1 cellular context compared by ENCODE assay signal in the genomic region with DNA sequence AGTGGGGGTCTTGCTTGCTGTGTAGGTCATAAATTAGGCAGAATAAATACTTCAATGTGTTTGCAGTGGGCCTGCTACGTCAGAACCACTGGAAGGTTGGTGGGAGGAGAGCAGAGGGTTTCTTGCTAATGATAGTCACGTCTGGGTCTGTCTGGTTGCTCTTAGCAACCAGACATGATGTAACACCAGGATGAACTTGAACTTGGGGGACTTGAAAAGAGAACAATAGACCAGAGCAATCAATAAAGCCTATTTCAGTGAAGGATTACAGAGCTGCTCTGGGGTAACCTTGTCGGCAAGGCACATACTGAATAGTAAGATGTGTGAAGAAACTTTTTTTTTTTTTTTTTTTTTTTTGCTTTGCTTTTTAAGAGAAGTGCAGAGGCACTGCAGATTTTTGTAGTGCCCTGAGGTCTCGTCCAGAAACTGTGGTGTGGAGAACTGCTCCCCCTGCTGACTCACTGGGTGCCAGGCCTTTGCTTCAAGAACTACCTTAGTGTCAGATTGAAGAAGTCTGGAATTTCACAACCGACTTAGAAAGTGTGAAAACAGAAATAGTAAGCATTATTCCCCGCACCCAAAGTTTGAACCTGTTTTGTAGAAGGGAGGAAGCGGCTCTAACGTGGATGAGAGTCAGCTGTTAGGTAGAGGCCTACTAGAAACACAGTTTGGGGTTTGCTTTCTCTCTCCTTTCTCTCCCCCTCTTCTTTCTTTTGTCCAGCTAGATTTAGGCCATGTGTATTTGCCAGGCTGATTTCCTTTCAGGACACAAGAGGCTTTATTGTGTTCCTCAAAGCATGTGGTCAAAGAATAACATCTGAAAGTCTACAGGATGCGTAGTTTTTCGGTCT.
TF ChIP-seq lines count a peak whose summit lies in the region.

No MANE protein-coding gene starts in this region.

TF ChIP-seq in HepG2, 621 proteins besides CTCF, POLR2A, EP300 and RAD21 (continued from another document and continues in another):
- TF ChIP-seq, protein P1, sequence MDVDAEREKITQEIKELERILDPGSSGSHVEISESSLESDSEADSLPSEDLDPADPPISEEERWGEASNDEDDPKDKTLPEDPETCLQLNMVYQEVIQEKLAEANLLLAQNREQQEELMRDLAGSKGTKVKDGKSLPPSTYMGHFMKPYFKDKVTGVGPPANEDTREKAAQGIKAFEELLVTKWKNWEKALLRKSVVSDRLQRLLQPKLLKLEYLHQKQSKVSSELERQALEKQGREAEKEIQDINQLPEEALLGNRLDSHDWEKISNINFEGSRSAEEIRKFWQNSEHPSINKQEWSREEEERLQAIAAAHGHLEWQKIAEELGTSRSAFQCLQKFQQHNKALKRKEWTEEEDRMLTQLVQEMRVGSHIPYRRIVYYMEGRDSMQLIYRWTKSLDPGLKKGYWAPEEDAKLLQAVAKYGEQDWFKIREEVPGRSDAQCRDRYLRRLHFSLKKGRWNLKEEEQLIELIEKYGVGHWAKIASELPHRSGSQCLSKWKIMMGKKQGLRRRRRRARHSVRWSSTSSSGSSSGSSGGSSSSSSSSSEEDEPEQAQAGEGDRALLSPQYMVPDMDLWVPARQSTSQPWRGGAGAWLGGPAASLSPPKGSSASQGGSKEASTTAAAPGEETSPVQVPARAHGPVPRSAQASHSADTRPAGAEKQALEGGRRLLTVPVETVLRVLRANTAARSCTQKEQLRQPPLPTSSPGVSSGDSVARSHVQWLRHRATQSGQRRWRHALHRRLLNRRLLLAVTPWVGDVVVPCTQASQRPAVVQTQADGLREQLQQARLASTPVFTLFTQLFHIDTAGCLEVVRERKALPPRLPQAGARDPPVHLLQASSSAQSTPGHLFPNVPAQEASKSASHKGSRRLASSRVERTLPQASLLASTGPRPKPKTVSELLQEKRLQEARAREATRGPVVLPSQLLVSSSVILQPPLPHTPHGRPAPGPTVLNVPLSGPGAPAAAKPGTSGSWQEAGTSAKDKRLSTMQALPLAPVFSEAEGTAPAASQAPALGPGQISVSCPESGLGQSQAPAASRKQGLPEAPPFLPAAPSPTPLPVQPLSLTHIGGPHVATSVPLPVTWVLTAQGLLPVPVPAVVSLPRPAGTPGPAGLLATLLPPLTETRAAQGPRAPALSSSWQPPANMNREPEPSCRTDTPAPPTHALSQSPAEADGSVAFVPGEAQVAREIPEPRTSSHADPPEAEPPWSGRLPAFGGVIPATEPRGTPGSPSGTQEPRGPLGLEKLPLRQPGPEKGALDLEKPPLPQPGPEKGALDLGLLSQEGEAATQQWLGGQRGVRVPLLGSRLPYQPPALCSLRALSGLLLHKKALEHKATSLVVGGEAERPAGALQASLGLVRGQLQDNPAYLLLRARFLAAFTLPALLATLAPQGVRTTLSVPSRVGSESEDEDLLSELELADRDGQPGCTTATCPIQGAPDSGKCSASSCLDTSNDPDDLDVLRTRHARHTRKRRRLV (CRISPR knock-in tag; IDR thresholded peaks at IDR 0.05) = 0 out of 2 replicates have a peak, but pooled peaks have one; percentile 27
- TF ChIP-seq RNF2 (conservative IDR thresholded peaks at IDR 0.05; ENCODE audit: low read depth) = no peak
- TF ChIP-seq CEBPG (CRISPR knock-in tag; IDR thresholded peaks at IDR 0.05) = peak; percentile 78
- peak; percentile 91 for TF ChIP-seq RFX3 (CRISPR knock-in tag; IDR thresholded peaks at IDR 0.05)
- no peak for TF ChIP-seq ZNF572 (CRISPR knock-in tag; IDR thresholded peaks at IDR 0.05)
- TF ChIP-seq SSRP1 (CRISPR knock-in tag; IDR thresholded peaks at IDR 0.05) = no peak
- TF ChIP-seq ZNF709 (CRISPR knock-in tag; IDR thresholded peaks at IDR 0.05) = no peak
- peak; percentile 42 for TF ChIP-seq FOSL2 (CRISPR knock-in tag; IDR thresholded peaks at IDR 0.05)
- TF ChIP-seq POGZ (CRISPR knock-in tag; IDR thresholded peaks at IDR 0.05) = peak; percentile 41; the same call in 1 of the 2 replicates
- no peak for TF ChIP-seq FOXP1 (IDR thresholded peaks at IDR 0.05)
- TF ChIP-seq FOXP1 (CRISPR knock-in tag; IDR thresholded peaks at IDR 0.05) = peak; percentile 12; the same call in 1 of the 2 replicates
- TF ChIP-seq KLF13 (CRISPR knock-in tag; IDR thresholded peaks at IDR 0.05) = no peak
- no peak for TF ChIP-seq RFXANK (CRISPR knock-in tag; IDR thresholded peaks at IDR 0.05)
- TF ChIP-seq KAT2B (IDR thresholded peaks at IDR 0.05; ENCODE audit: borderline replicate concordance, low read depth, low read length) = 0 out of 2 replicates have a peak, but pooled peaks have one; percentile 21
- TF ChIP-seq ERF (CRISPR knock-in tag; IDR thresholded peaks at IDR 0.05) = peak; percentile 64
- TF ChIP-seq SRF (IDR thresholded peaks at IDR 0.05; ENCODE audit: low read depth, low read length) = 0 out of 2 replicates have a peak, but pooled peaks have one; percentile 37
- peak; percentile 44; the same call in 1 of the 2 replicates for TF ChIP-seq TBX2 (CRISPR knock-in tag; IDR thresholded peaks at IDR 0.05; ENCODE audit: borderline replicate concordance)
- TF ChIP-seq, protein P2, sequence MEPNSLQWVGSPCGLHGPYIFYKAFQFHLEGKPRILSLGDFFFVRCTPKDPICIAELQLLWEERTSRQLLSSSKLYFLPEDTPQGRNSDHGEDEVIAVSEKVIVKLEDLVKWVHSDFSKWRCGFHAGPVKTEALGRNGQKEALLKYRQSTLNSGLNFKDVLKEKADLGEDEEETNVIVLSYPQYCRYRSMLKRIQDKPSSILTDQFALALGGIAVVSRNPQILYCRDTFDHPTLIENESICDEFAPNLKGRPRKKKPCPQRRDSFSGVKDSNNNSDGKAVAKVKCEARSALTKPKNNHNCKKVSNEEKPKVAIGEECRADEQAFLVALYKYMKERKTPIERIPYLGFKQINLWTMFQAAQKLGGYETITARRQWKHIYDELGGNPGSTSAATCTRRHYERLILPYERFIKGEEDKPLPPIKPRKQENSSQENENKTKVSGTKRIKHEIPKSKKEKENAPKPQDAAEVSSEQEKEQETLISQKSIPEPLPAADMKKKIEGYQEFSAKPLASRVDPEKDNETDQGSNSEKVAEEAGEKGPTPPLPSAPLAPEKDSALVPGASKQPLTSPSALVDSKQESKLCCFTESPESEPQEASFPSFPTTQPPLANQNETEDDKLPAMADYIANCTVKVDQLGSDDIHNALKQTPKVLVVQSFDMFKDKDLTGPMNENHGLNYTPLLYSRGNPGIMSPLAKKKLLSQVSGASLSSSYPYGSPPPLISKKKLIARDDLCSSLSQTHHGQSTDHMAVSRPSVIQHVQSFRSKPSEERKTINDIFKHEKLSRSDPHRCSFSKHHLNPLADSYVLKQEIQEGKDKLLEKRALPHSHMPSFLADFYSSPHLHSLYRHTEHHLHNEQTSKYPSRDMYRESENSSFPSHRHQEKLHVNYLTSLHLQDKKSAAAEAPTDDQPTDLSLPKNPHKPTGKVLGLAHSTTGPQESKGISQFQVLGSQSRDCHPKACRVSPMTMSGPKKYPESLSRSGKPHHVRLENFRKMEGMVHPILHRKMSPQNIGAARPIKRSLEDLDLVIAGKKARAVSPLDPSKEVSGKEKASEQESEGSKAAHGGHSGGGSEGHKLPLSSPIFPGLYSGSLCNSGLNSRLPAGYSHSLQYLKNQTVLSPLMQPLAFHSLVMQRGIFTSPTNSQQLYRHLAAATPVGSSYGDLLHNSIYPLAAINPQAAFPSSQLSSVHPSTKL (CRISPR knock-in tag; IDR thresholded peaks at IDR 0.05) = peak; percentile 93
- no peak for TF ChIP-seq RELA (CRISPR knock-in tag; IDR thresholded peaks at IDR 0.05)
- 0 out of 2 replicates have a peak, but pooled peaks have one; percentile 28 for TF ChIP-seq ZNF841 (CRISPR knock-in tag; IDR thresholded peaks at IDR 0.05; ENCODE audit: borderline replicate concordance)
- peak; percentile 29 for TF ChIP-seq ZEB1 (IDR thresholded peaks at IDR 0.05; ENCODE audit: insufficient replicate concordance, low read depth)
- TF ChIP-seq ZNF556 (CRISPR knock-in tag; IDR thresholded peaks at IDR 0.05; ENCODE audit: borderline replicate concordance) = 0 out of 2 replicates have a peak, but pooled peaks have one; percentile 27
- TF ChIP-seq ZNF383 (CRISPR knock-in tag; IDR thresholded peaks at IDR 0.05; ENCODE audit: borderline replicate concordance) = no peak
- TF ChIP-seq, protein P3, sequence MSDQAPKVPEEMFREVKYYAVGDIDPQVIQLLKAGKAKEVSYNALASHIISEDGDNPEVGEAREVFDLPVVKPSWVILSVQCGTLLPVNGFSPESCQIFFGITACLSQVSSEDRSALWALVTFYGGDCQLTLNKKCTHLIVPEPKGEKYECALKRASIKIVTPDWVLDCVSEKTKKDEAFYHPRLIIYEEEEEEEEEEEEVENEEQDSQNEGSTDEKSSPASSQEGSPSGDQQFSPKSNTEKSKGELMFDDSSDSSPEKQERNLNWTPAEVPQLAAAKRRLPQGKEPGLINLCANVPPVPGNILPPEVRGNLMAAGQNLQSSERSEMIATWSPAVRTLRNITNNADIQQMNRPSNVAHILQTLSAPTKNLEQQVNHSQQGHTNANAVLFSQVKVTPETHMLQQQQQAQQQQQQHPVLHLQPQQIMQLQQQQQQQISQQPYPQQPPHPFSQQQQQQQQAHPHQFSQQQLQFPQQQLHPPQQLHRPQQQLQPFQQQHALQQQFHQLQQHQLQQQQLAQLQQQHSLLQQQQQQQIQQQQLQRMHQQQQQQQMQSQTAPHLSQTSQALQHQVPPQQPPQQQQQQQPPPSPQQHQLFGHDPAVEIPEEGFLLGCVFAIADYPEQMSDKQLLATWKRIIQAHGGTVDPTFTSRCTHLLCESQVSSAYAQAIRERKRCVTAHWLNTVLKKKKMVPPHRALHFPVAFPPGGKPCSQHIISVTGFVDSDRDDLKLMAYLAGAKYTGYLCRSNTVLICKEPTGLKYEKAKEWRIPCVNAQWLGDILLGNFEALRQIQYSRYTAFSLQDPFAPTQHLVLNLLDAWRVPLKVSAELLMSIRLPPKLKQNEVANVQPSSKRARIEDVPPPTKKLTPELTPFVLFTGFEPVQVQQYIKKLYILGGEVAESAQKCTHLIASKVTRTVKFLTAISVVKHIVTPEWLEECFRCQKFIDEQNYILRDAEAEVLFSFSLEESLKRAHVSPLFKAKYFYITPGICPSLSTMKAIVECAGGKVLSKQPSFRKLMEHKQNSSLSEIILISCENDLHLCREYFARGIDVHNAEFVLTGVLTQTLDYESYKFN (CRISPR knock-in tag; conservative IDR thresholded peaks at IDR 0.05) = peak; percentile 34; the same call in 1 of the 2 replicates
- TF ChIP-seq GPBP1L1 (CRISPR knock-in tag; IDR thresholded peaks at IDR 0.05) = no peak
- no peak for TF ChIP-seq ZNF616 (CRISPR knock-in tag; IDR thresholded peaks at IDR 0.05; ENCODE audit: low read depth)
- TF ChIP-seq XRCC5 (optimal IDR thresholded peaks at IDR 0.05; ENCODE audit: low read length) = peak; percentile 47
- TF ChIP-seq ZNF160 (CRISPR knock-in tag; IDR thresholded peaks at IDR 0.05) = no peak
- no peak for TF ChIP-seq ZBTB7A (CRISPR knock-in tag; IDR thresholded peaks at IDR 0.05)
- TF ChIP-seq ZNF12 (CRISPR knock-in tag; IDR thresholded peaks at IDR 0.05) = 0 out of 2 replicates have a peak, but pooled peaks have one; percentile 39
- no peak for TF ChIP-seq TAF1 (CRISPR knock-in tag; IDR thresholded peaks at IDR 0.05)
- TF ChIP-seq PHF21A (CRISPR knock-in tag; IDR thresholded peaks at IDR 0.05) = 0 out of 2 replicates have a peak, but pooled peaks have one; percentile 50
- TF ChIP-seq SKI (IDR thresholded peaks at IDR 0.05; ENCODE audit: partially characterized antibody) = peak; percentile 100
- peak; percentile 72; the same call in 1 of the 2 replicates for TF ChIP-seq RXRA (CRISPR knock-in tag; IDR thresholded peaks at IDR 0.05)
- peak; percentile 32; the same call in 1 of the 2 replicates for TF ChIP-seq KDM1A (CRISPR knock-in tag; IDR thresholded peaks at IDR 0.05)
- 0 out of 2 replicates have a peak, but pooled peaks have one; percentile 37 for TF ChIP-seq PPARG (CRISPR knock-in tag; conservative IDR thresholded peaks at IDR 0.05)
- no peak for TF ChIP-seq ZNF780A (CRISPR knock-in tag; IDR thresholded peaks at IDR 0.05)
- TF ChIP-seq SP5 (CRISPR knock-in tag; IDR thresholded peaks at IDR 0.05; ENCODE audit: borderline replicate concordance, low read depth) = 0 out of 2 replicates have a peak, but pooled peaks have one; percentile 15
